ENCODE assay signal across 30 cellular contexts in genomic region chr17:6941989-6942388, GRCh38. TPM values are rescaled to one million over a fixed set of nuclear protein-coding genes. Genes with fewer than 3 reads are reported as not detected.
"Had no signal": no experiment of that assay in that cellular context is flagged by ENCODE, and none has a peak within 500 bp of the region (broad histone marks: within the 10 kb centered on the region; RNA-seq: fewer than 3 reads in every experiment).

No MANE protein-coding gene starts in this region.

- H3K36me3 ChIP-seq: left lung, lower lobe of right lung, ovary, right atrium auricular region, right lobe of liver, tibial nerve, uterus had no signal

- H3K9me3 Mint-ChIP-seq: mesothelial cell of epicardium; naive thymus-derived CD4-positive, alpha-beta T cell; natural killer cell treated with Interleukin-12 subunit alpha and Interleukin-12 subunit beta and Interleukin-15 and Interleukin-18, amount 100 ng/mL, for 72 hours; stimulated activated memory B cell treated with anti-CD40 and anti-IgM and Interleukin-4, amounts not matched to agents 10 μg/mL and 1 μg/mL and 100 μg/mL, for 72 hours; stimulated activated naive CD8-positive, alpha-beta T cell treated with anti-CD3 and anti-CD28 coated beads, Interleukin-15, amount 100 ng/mL, for 72 hours; type B pancreatic cell had no signal

- DNase-seq: left colon; left lung; lower lobe of right lung; mammary epithelial cell; mesenchymal stem cell; mucosa of descending colon; naive thymus-derived CD4-positive, alpha-beta T cell; ovary; right lobe of liver; stimulated activated CD4-positive, alpha-beta T cell treated with anti-CD3 and anti-CD28 coated beads, Interleukin-1b, Interleukin-23, amount 100 ng/mL, for 48 hours; stimulated activated CD4-positive, alpha-beta T cell treated with anti-CD3 and anti-CD28 coated beads, Interleukin-2, amount 100 ng/mL, for 48 hours; stimulated activated CD4-positive, alpha-beta T cell treated with anti-CD3 and anti-CD28 coated beads, Interleukin-4, amount 100 ng/mL, for 4 hours; stimulated activated CD8-positive, alpha-beta memory T cell treated with anti-CD3 and anti-CD28 coated beads, Interleukin-4, amount 100 ng/mL, for 48 hours; stimulated activated naive CD4-positive, alpha-beta T cell treated with Interleukin-2 at 50 U/mL for 16 hours; stimulated activated naive CD8-positive, alpha-beta T cell treated with anti-CD3 and anti-CD28 coated beads, Interleukin-15, amount 100 ng/mL, for 72 hours; substantia nigra; uterus had no signal

- H3K27ac Mint-ChIP-seq: mesothelial cell of epicardium; naive thymus-derived CD4-positive, alpha-beta T cell; natural killer cell treated with Interleukin-12 subunit alpha and Interleukin-12 subunit beta and Interleukin-15 and Interleukin-18, amount 100 ng/mL, for 72 hours; progenitor cell of endocrine pancreas; stimulated activated memory B cell treated with anti-CD40 and anti-IgM and Interleukin-4, amounts not matched to agents 10 μg/mL and 1 μg/mL and 100 μg/mL, for 72 hours; type B pancreatic cell had no signal

- H3K27me3 ChIP-seq: left lung, ovary, right atrium auricular region, right lobe of liver, tibial nerve, uterus had no signal

- ATAC-seq: left colon; left lung; lower lobe of right lung; mucosa of descending colon; naive thymus-derived CD4-positive, alpha-beta T cell; natural killer cell treated with Interleukin-12 subunit alpha and Interleukin-12 subunit beta and Interleukin-15 and Interleukin-18, amount 100 ng/mL, for 72 hours; right lobe of liver; stimulated activated memory B cell treated with anti-CD40 and anti-IgM and Interleukin-4, amounts not matched to agents 10 μg/mL and 1 μg/mL and 100 μg/mL, for 72 hours; stimulated activated naive CD8-positive, alpha-beta T cell treated with anti-CD3 and anti-CD28 coated beads, Interleukin-15, amount 100 ng/mL, for 72 hours had no signal

- H3K4me1 Mint-ChIP-seq: mesothelial cell of epicardium had no signal

- H3K4me3 ChIP-seq: left lung, lower lobe of right lung, mucosa of descending colon, ovary, right atrium auricular region, right lobe of liver, smooth muscle cell, tibial nerve, uterus had no signal

- H3K9me3 ChIP-seq: left lung, lower lobe of right lung, mucosa of descending colon, ovary, right atrium auricular region, right lobe of liver, tibial nerve, uterus had no signal

- H3K27ac ChIP-seq: left lung, lower lobe of right lung, ovary, right atrium auricular region, right lobe of liver, tibial nerve, uterus had no signal

- H3K36me3 Mint-ChIP-seq: mesothelial cell of epicardium; natural killer cell treated with Interleukin-12 subunit alpha and Interleukin-12 subunit beta and Interleukin-15 and Interleukin-18, amount 100 ng/mL, for 72 hours; stimulated activated memory B cell treated with anti-CD40 and anti-IgM and Interleukin-4, amounts not matched to agents 10 μg/mL and 1 μg/mL and 100 μg/mL, for 72 hours; type B pancreatic cell had no signal

- H3K4me1 ChIP-seq: left lung, lower lobe of right lung, right atrium auricular region, right lobe of liver, tibial nerve, uterus had no signal

- H3K27me3 Mint-ChIP-seq: naive thymus-derived CD4-positive, alpha-beta T cell; natural killer cell treated with Interleukin-12 subunit alpha and Interleukin-12 subunit beta and Interleukin-15 and Interleukin-18, amount 100 ng/mL, for 72 hours; progenitor cell of endocrine pancreas; stimulated activated memory B cell treated with anti-CD40 and anti-IgM and Interleukin-4, amounts not matched to agents 10 μg/mL and 1 μg/mL and 100 μg/mL, for 72 hours; stimulated activated naive CD8-positive, alpha-beta T cell treated with anti-CD3 and anti-CD28 coated beads, Interleukin-15, amount 100 ng/mL, for 72 hours had no signal

- H3K4me3 Mint-ChIP-seq: mesothelial cell of epicardium; natural killer cell treated with Interleukin-12 subunit alpha and Interleukin-12 subunit beta and Interleukin-15 and Interleukin-18, amount 100 ng/mL, for 72 hours; stimulated activated memory B cell treated with anti-CD40 and anti-IgM and Interleukin-4, amounts not matched to agents 10 μg/mL and 1 μg/mL and 100 μg/mL, for 72 hours; stimulated activated naive CD8-positive, alpha-beta T cell treated with anti-CD3 and anti-CD28 coated beads, Interleukin-15, amount 100 ng/mL, for 72 hours; type B pancreatic cell had no signal

RNA-seq across cellular contexts. Expression of gene ALOX12, which starts 53.9 kb away (rescaled TPM):
- total RNA-seq: left colon; mammary epithelial cell; myocyte; natural killer cell treated with Interleukin-12 subunit alpha and Interleukin-12 subunit beta and Interleukin-15 and Interleukin-18, amount 100 ng/mL, for 72 hours; progenitor cell of endocrine pancreas; pulmonary artery endothelial cell; renal cortical epithelial cell; skeletal muscle tissue; smooth muscle cell; tibial nerve had no signal
- polyA plus RNA-seq: neural cell had no signal
